In genomic region chr9:88005146-88005750, GRCh38 we compare ENCODE assay signal across 22 cellular contexts. TPM values are rescaled to one million over a fixed set of nuclear protein-coding genes. Genes with fewer than 3 reads are reported as not detected.
DNase-seq lines count a peak whose midpoint lies in the region; FAIRE-seq and TF ChIP-seq lines count a peak whose summit lies in the region.
"Had no signal": no experiment of that assay in that cellular context is flagged by ENCODE, and none has a peak within 500 bp of the region (broad histone marks: within the 10 kb centered on the region; RNA-seq: fewer than 3 reads in every experiment).

No MANE protein-coding gene starts in this region.

- H3K27ac ChIP-seq in SK-N-SH (ENCODE audit: low read depth in 2 of 2, low read length in 1 of 2), result no peak overlapping the region
- H3K27ac ChIP-seq in ovary, result no peak overlapping the region
- H3K27ac ChIP-seq: heart left ventricle, right lobe of liver had no signal

- H3K36me3 ChIP-seq in SK-N-SH (replicated peaks in 1 of 2; ENCODE audit: control insufficient read depth in 1 of 2, insufficient read depth in 2 of 2, low read length in 1 of 2), result no peaks in the 10 kb centered on the region
- no peaks in the 10 kb centered on the region for H3K36me3 ChIP-seq in ovary
- H3K36me3 ChIP-seq: heart left ventricle, right lobe of liver had no signal

- H3K4me3 ChIP-seq in SK-N-SH (ENCODE audit: low read depth in 2 of 2, low read length in 1 of 2), result no peak overlapping the region
- H3K4me3 ChIP-seq in fibroblast of the aortic adventitia (ENCODE audit: low read depth, low read length), result no peak overlapping the region
- no peak overlapping the region for H3K4me3 ChIP-seq in ovary
- H3K4me3 ChIP-seq: heart left ventricle, K562, lung, right lobe of liver had no signal

- no peak overlapping the region for H2AFZ ChIP-seq in SK-N-SH (ENCODE audit: low read depth)

- H4K20me1 ChIP-seq in SK-N-SH (ENCODE audit: insufficient read depth), result no peaks in the 10 kb centered on the region

- H3K9me3 ChIP-seq in SK-N-SH (no peaks in the 10 kb centered on the region), ovary (no peaks in the 10 kb centered on the region)
- H3K9me3 ChIP-seq: right lobe of liver had no signal

- DNase-seq in GM03348 (ENCODE audit: low spot score) (peak; percentile 32), SK-N-SH (no peak), fibroblast of the aortic adventitia (ENCODE audit: low read depth) (peak; percentile 56), urothelium cell line (ENCODE audit: low spot score) (peak; percentile 51), nucleus accumbens (lab: John Stamatoyannopoulos, UW) (no peak), ovary (no peak), GM19239 (ENCODE audit: insufficient read length, low spot score) (no peak)
- DNase-seq: activated CD4-positive, alpha-beta T cell treated with anti-CD3 and anti-CD28 coated beads for 36 hours; activated CD8-positive, alpha-beta T cell treated with anti-CD3 and anti-CD28 coated beads, Interleukin-2, amount 10 ng/mL, durations not matched to agents 7 days and 5 days; AML-193; CD8-positive, alpha-beta T cell; DMS 273 treated with DMSO at 0.1 percent for 48 hours; heart left ventricle; MM.1S; NCI-H2029 treated with DMSO at 0.1 percent for 48 hours; NCI-H82; right lobe of liver; RPMI8226; stimulated activated CD4-positive, alpha-beta T cell treated with anti-CD3 and anti-CD28 coated beads, Interleukin-4, amount 100 ng/mL, for 24 hours had no signal

- TF ChIP-seq RAD21 in SK-N-SH (IDR thresholded peaks at IDR 0.05; ENCODE audit: low read length), result no peak

- TF ChIP-seq CTCF in SK-N-SH (IDR thresholded peaks at IDR 0.05), result no peak
- no peak for TF ChIP-seq CTCF in fibroblast of the aortic adventitia (IDR thresholded peaks at IDR 0.05; ENCODE audit: insufficient read depth, low read length)
- no peak for TF ChIP-seq CTCF in ovary (IDR thresholded peaks at IDR 0.05)

- FAIRE-seq in urothelium cell line (lab: Jason Lieb, UNC), result no peak
- no peak for FAIRE-seq in GM19239 (lab: Jason Lieb, UNC)
- FAIRE-seq: HTR-8/SVneo, K562 had no signal

- TF ChIP-seq POLR2A in ovary (IDR thresholded peaks at IDR 0.05), result no peak

- H3K4me2 ChIP-seq in SK-N-SH, result no peak overlapping the region

- H3K4me1 ChIP-seq in SK-N-SH (ENCODE audit: control insufficient read depth in 1 of 2, insufficient read depth in 2 of 2, low read depth in 1 of 2, low read length in 1 of 2) (no peaks in the 10 kb centered on the region), ovary (ENCODE audit: insufficient read depth) (no peaks in the 10 kb centered on the region)
- H3K4me1 ChIP-seq: heart left ventricle, right lobe of liver had no signal

- WGBS in SK-N-SH (ENCODE audit: low lambda C conversion rate), result 50% methylated on average over 10 of the region's 10 CpGs
- WGBS in ovary, 3 donors, result 74 to 80% (median 74%) methylated on average over 10 of the region's 10 CpGs

- TF ChIP-seq EP300 in SK-N-SH (IDR thresholded peaks at IDR 0.05; ENCODE audit: borderline replicate concordance in 1 of 2, low read depth in 1 of 2, low read length in 1 of 2) (no peak), ovary (IDR thresholded peaks at IDR 0.05) (no peak)

- H3K9ac ChIP-seq in SK-N-SH, result no peak overlapping the region

- intact Hi-C loops in ovary (cut with DNase I), result no loop called here

- H3F3A ChIP-seq in SK-N-SH (replicated peaks; ENCODE audit: insufficient read depth), result no peaks in the 10 kb centered on the region

- H3K79me2 ChIP-seq in SK-N-SH (ENCODE audit: insufficient read depth), result no peaks in the 10 kb centered on the region

- H3K27me3 ChIP-seq in SK-N-SH (ENCODE audit: insufficient read depth), result no peaks in the 10 kb centered on the region
- H3K27me3 ChIP-seq in ovary, result no peaks in the 10 kb centered on the region
- H3K27me3 ChIP-seq: right lobe of liver had no signal

- POLR2A ChIA-PET in SK-N-SH (lab: Yijun Ruan, JAX), result no interaction called here

- H3K9me2 ChIP-seq in SK-N-SH, result no peaks in the 10 kb centered on the region

- CTCF ChIA-PET in SK-N-SH (lab: Yijun Ruan, JAX), result interaction anchor here (1.1 kb wide), 1 partner anchor 8 kb away, joined by 3 read pairs; no protein-coding TSS in a partner anchor

TF ChIP-seq in SK-N-SH, 30 proteins besides CTCF, POLR2A, EP300 and RAD21:
- TF ChIP-seq NFIC (IDR thresholded peaks at IDR 0.05; ENCODE audit: borderline replicate concordance), result no peak
- TF ChIP-seq GATA2 (CRISPR knock-in tag; IDR thresholded peaks at IDR 0.05), result peak; percentile 44; the same call in 1 of the 2 replicates
TF ChIP-seq in SK-N-SH: peak in this region for 1.

RNA-seq across cellular contexts. Expression of gene CDK20, which starts 30.9 kb away (rescaled TPM):
- polyA plus RNA-seq in SK-N-SH (2012; rRNA removed), result 21.4 and 23.9 TPM in 2 replicates
- 12.4 and 20.3 TPM in 2 replicates for polyA plus RNA-seq in SK-N-SH (2012; cell fraction: cytosol; rRNA removed)
- polyA plus RNA-seq in SK-N-SH (2012; cell fraction: nucleus; rRNA removed), result 44.7 and 46.1 TPM in 2 replicates
- 5.8 and 8.4 TPM in 2 replicates for total RNA-seq in fibroblast of the aortic adventitia (ENCODE audit: low replicate concordance)
- total RNA-seq in ovary, result 10 to 100 TPM in 6 of 7 donors, 1 to 10 TPM in 1; 9.4 to 21.7 (median 14.9) TPM
- polyA plus RNA-seq in ovary, result 10 to 100 TPM in 1 of 2 donors, 1 to 10 TPM in 1; 8.9 to 10.1 TPM

Comparison
In these comparisons a context has a peak if more than half of its experiments do, and no peak if none do; other contexts are left out.
1. DNase-seq: peak in GM03348 (single experiment), fibroblast of the aortic adventitia (single experiment) and urothelium cell line (single experiment); none in SK-N-SH (single experiment), nucleus accumbens (0 of 56), ovary (0 of 5) and GM19239 (single experiment).